Comparison of ENCODE assay signal across 3 cellular contexts in genomic region chr5:92022414-92022813, GRCh38.
A peak's percentile ranks its signal among the peaks of the same experiment; 100 is the strongest.
TF ChIP-seq lines count a peak whose summit lies in the region.

No MANE protein-coding gene starts in this region.

TF ChIP-seq in A549, 52 proteins besides CTCF, POLR2A, EP300 and RAD21:
- TF ChIP-seq ZFP36 (IDR thresholded peaks at IDR 0.05; ENCODE audit: borderline replicate concordance, partially characterized antibody): no peak
- TF ChIP-seq MAFK (IDR thresholded peaks at IDR 0.05; ENCODE audit: partially characterized antibody): peak; percentile 93
- TF ChIP-seq HOXB5 (CRISPR knock-in tag; IDR thresholded peaks at IDR 0.05): no peak
- TF ChIP-seq CBX2 (IDR thresholded peaks at IDR 0.05; ENCODE audit: borderline replicate concordance, low read depth): no peak
- TF ChIP-seq MYC (IDR thresholded peaks at IDR 0.05; ENCODE audit: borderline replicate concordance, low read length): no peak
- no peak for TF ChIP-seq BCL3 (IDR thresholded peaks at IDR 0.05)

TF ChIP-seq in HCT116, 20 proteins besides CTCF, POLR2A, EP300 and RAD21:
- TF ChIP-seq MAX (IDR thresholded peaks at IDR 0.05) (no peak), TCF7L2 (IDR thresholded peaks at IDR 0.05; ENCODE audit: borderline replicate concordance, extremely low read depth, insufficient read depth, insufficient read length) (no peak), ZNF274 (IDR thresholded peaks at IDR 0.05; ENCODE audit: low read depth, low read length) (no peak), ATF3 (IDR thresholded peaks at IDR 0.05) (no peak), EGR1 (IDR thresholded peaks at IDR 0.05; ENCODE audit: low read depth) (no peak), ELF1 (IDR thresholded peaks at IDR 0.05; ENCODE audit: borderline replicate concordance, low read depth) (no peak), REST (IDR thresholded peaks at IDR 0.05; ENCODE audit: low read depth) (no peak), EZH2 (IDR thresholded peaks at IDR 0.05) (no peak), ZBTB33 (IDR thresholded peaks at IDR 0.05; ENCODE audit: extremely low read depth, insufficient replicate concordance, low read length) (no peak), SRF (IDR thresholded peaks at IDR 0.05; ENCODE audit: low read depth) (no peak), SP1 (IDR thresholded peaks at IDR 0.05; ENCODE audit: low read depth) (no peak), CEBPB (IDR thresholded peaks at IDR 0.05; ENCODE audit: low read depth) (no peak), FOSL1 (IDR thresholded peaks at IDR 0.05; ENCODE audit: low read depth) (no peak), CBX3 (IDR thresholded peaks at IDR 0.05; ENCODE audit: low read depth) (no peak), POLR2AphosphoS5 (IDR thresholded peaks at IDR 0.05; ENCODE audit: low read depth, low read length) (no peak), JUND (IDR thresholded peaks at IDR 0.05) (no peak), ZFX (IDR thresholded peaks at IDR 0.05) (no peak)
TF ChIP-seq in HCT116: peak in this region for 0.

TF ChIP-seq in H1, 55 proteins besides CTCF, POLR2A, EP300 and RAD21:
- peak; percentile 66; the same call in 1 of the 2 replicates for TF ChIP-seq MAFK (IDR thresholded peaks at IDR 0.05; ENCODE audit: low read depth, low read length)
- no peak for TF ChIP-seq CHD7 (IDR thresholded peaks at IDR 0.05; ENCODE audit: insufficient replicate concordance, low read length)
